Comparison of ENCODE assay signal across 10 cellular contexts in genomic region chr1:43932786-43933385, GRCh38. TPM values are rescaled to one million over a fixed set of nuclear protein-coding genes. Genes with fewer than 3 reads are reported as not detected.
DNase-seq lines count a peak whose midpoint lies in the region; ATAC-seq and TF ChIP-seq lines count a peak whose summit lies in the region.
"Had no signal": no experiment of that assay in that cellular context is flagged by ENCODE, and none has a peak within 500 bp of the region (broad histone marks: within the 10 kb centered on the region; RNA-seq: fewer than 3 reads in every experiment).

No MANE protein-coding gene starts in this region.

- H2AFZ ChIP-seq in SU-DHL-6 (ENCODE audit: low read depth, low read length, severe bottlenecking) (peak overlapping the region; percentile 24), Karpas-422 (ENCODE audit: low read length) (no peak overlapping the region)

- H3K27ac ChIP-seq in SU-DHL-6 (ENCODE audit: low read depth, low read length) (no peak overlapping the region), gastroesophageal sphincter (peak overlapping the region in 2 of 4 donors; percentile 39 to 61), stomach (peak overlapping the region in 3 of 5 donors; percentile 5 to 76 (median 47)), Karpas-422 (ENCODE audit: low read length) (no peak overlapping the region)

- H3K79me2 ChIP-seq in SU-DHL-6 (ENCODE audit: insufficient read depth, low read length), result no peaks in the 10 kb centered on the region
- H3K79me2 ChIP-seq in Karpas-422 (ENCODE audit: low read length), result no peaks in the 10 kb centered on the region

- no peak for TF ChIP-seq POLR2A in gastroesophageal sphincter (IDR thresholded peaks at IDR 0.05)
- TF ChIP-seq POLR2A in stomach (IDR thresholded peaks at IDR 0.05), result no peak

- no peak overlapping the region for H3K4me2 ChIP-seq in SU-DHL-6 (ENCODE audit: low read depth, low read length, poor library complexity, severe bottlenecking)
- no peak overlapping the region for H3K4me2 ChIP-seq in Karpas-422 (ENCODE audit: low read depth, low read length, poor library complexity, severe bottlenecking)

- DNase-seq in NCI-H1436 (lab: John Stamatoyannopoulos, UW) (peak; percentile 33), NCI-H1436 treated with DMSO at 0.1 percent for 48 hours (lab: John Stamatoyannopoulos, UW) (no peak), stomach (no peak), Karpas-422 (no peak), cortex of kidney (lab: John Stamatoyannopoulos, UW) (no peak)
- DNase-seq: CD8-positive, alpha-beta memory T cell; stimulated activated CD4-positive, alpha-beta T cell treated with anti-CD3 and anti-CD28 coated beads, Interleukin-1b, Interleukin-23, amount 100 ng/mL, for 48 hours had no signal

- peaks cover 0 to 43% (median 20%) of the 10 kb centered on the region in 3 donors for H3K4me1 ChIP-seq in gastroesophageal sphincter
- peaks cover 29 to 46% (median 40%) of the 10 kb centered on the region in 4 donors for H3K4me1 ChIP-seq in stomach
- H3K4me1 ChIP-seq in Karpas-422 (ENCODE audit: low read length), result peaks cover 29% of the 10 kb centered on the region

- H3K4me3 ChIP-seq in SU-DHL-6 (ENCODE audit: insufficient read depth, low read length, poor library complexity, severe bottlenecking) (no peak overlapping the region), gastroesophageal sphincter (peak overlapping the region; percentile 17 to 51), stomach (peak overlapping the region; percentile 33 to 52 (median 46)), Karpas-422 (ENCODE audit: low read length) (no peak overlapping the region)

- TF ChIP-seq CTCF in SU-DHL-6 (IDR thresholded peaks at IDR 0.05; ENCODE audit: insufficient read depth, low read length, poor library complexity, severe bottlenecking) (no peak), gastroesophageal sphincter (IDR thresholded peaks at IDR 0.05) (no peak), stomach (IDR thresholded peaks at IDR 0.05) (no peak)

- H3K9me2 ChIP-seq in SU-DHL-6 (replicated peaks; ENCODE audit: insufficient read depth, low read length) (no peaks in the 10 kb centered on the region), Karpas-422 (replicated peaks; ENCODE audit: insufficient read depth, low read length) (no peaks in the 10 kb centered on the region)

- H3F3A ChIP-seq in SU-DHL-6 (ENCODE audit: insufficient read depth), result no peaks in the 10 kb centered on the region

- H4K20me1 ChIP-seq in SU-DHL-6 (ENCODE audit: low read depth, low read length) (no peaks in the 10 kb centered on the region), Karpas-422 (ENCODE audit: insufficient read depth, low read depth, low read length) (no peaks in the 10 kb centered on the region)

- H3K36me3 ChIP-seq in SU-DHL-6 (ENCODE audit: low read length), result no peaks in the 10 kb centered on the region
- H3K36me3 ChIP-seq in gastroesophageal sphincter, result peaks cover 0 to 18% of the 10 kb centered on the region in 2 donors
- H3K36me3 ChIP-seq in stomach, result peaks cover 0 to 9% (median 4%) of the 10 kb centered on the region in 4 donors
- H3K36me3 ChIP-seq in Karpas-422 (ENCODE audit: insufficient read depth, low read length), result no peaks in the 10 kb centered on the region

- H3K9ac ChIP-seq in SU-DHL-6 (ENCODE audit: low read length) (no peak overlapping the region), Karpas-422 (ENCODE audit: low read length) (no peak overlapping the region)

- WGBS in gastroesophageal sphincter (ENCODE audit: low coverage in 1 of 2), 2 donors, result 37 to 67% methylated on average over 3 to 6 of the region's 8 CpGs
- 26 to 33% (median 28%) methylated on average over 8 of the region's 8 CpGs for WGBS in stomach, 5 donors

- ATAC-seq in gastroesophageal sphincter (no peak), GM19023 (IDR thresholded peaks at IDR 0.05; ENCODE audit: unreplicated experiment) (no peak)

- intact Hi-C loops in stomach (cut with DNase I; ENCODE audit: low total_unique reads), result loop anchor here (5.0 kb wide), 1 partner anchor 171 kb away; no protein-coding TSS in a partner anchor

- no peak for TF ChIP-seq EP300 in gastroesophageal sphincter (IDR thresholded peaks at IDR 0.05)
- TF ChIP-seq EP300 in stomach (IDR thresholded peaks at IDR 0.05), result no peak

- H3K9me3 ChIP-seq in SU-DHL-6 (ENCODE audit: insufficient read depth, low read length) (no peaks in the 10 kb centered on the region), gastroesophageal sphincter (no peaks in the 10 kb centered on the region), stomach (no peaks in the 10 kb centered on the region), Karpas-422 (ENCODE audit: low read length) (no peaks in the 10 kb centered on the region)

- H3K27me3 ChIP-seq in SU-DHL-6 (ENCODE audit: low read length) (no peaks in the 10 kb centered on the region), gastroesophageal sphincter (peaks cover 12% of the 10 kb centered on the region), stomach (peaks cover 0 to 26% (median 25%) of the 10 kb centered on the region in 3 donors), Karpas-422 (ENCODE audit: low read length) (no peaks in the 10 kb centered on the region)

RNA-seq across cellular contexts. Expression of gene ARTN, which starts 0.7 kb away (rescaled TPM):
- total RNA-seq in gastroesophageal sphincter (under 1 TPM in 2 of 4 donors, not detected in 2; 0.47 to 0.81 TPM), stomach (1 to 10 TPM in 2 of 5 donors, not detected in 3; 1.2 to 4.0 TPM)
- polyA plus RNA-seq in stomach, result 1 to 10 TPM in 1 of 3 donors, under 1 TPM in 1, not detected in 1; 0.44 to 4.8 TPM
- 1.0 TPM in 1 of 2 replicates, not detected in the other for total RNA-seq in Karpas-422 (2014; rRNA removed; shearing (Covaris generic); ENCODE audit: low replicate concordance)
- polyA plus RNA-seq: CD8-positive, alpha-beta memory T cell had no signal

RNA-seq across cellular contexts. Expression of gene IPO13, which starts 13.9 kb away (rescaled TPM):
- total RNA-seq in gastroesophageal sphincter (10 to 100 TPM; 21.8 to 44.5 (median 24.2) TPM), stomach (10 to 100 TPM in 3 of 5 donors, 1 to 10 TPM in 2; 6.2 to 54.5 (median 15.9) TPM)
- polyA plus RNA-seq in stomach, result 10 to 100 TPM; 14.2 to 26.5 (median 22.6) TPM
- total RNA-seq in Karpas-422 (2014; rRNA removed; shearing (Covaris generic); ENCODE audit: low replicate concordance), result 19.8 and 23.3 TPM in 2 replicates

RNA-seq across cellular contexts. Expression of gene DPH2, which starts 36.9 kb away (rescaled TPM):
- total RNA-seq in gastroesophageal sphincter (10 to 100 TPM; 23.5 to 41.9 (median 32.5) TPM), stomach (10 to 100 TPM in 4 of 5 donors, 1 to 10 TPM in 1; 6.4 to 93.2 (median 26.8) TPM)
- 10 to 100 TPM; 10.2 to 13.7 (median 11.6) TPM for polyA plus RNA-seq in stomach
- total RNA-seq in Karpas-422 (2014; rRNA removed; shearing (Covaris generic); ENCODE audit: low replicate concordance), result 42.2 and 44.4 TPM in 2 replicates

RNA-seq across cellular contexts. Expression of gene ATP6V0B, which starts 41.9 kb away (rescaled TPM):
- total RNA-seq in gastroesophageal sphincter (100 to 1,000 TPM in 1 of 4 donors, 10 to 100 TPM in 3; 67.9 to 107 (median 89.9) TPM), stomach (100 to 1,000 TPM in 1 of 5 donors, 10 to 100 TPM in 4; 32.1 to 142 (median 85.2) TPM)
- 100 to 1,000 TPM in 2 of 3 donors, 10 to 100 TPM in 1; 94.7 to 188 (median 162) TPM for polyA plus RNA-seq in stomach
- 386 and 447 TPM in 2 replicates for total RNA-seq in Karpas-422 (2014; rRNA removed; shearing (Covaris generic); ENCODE audit: low replicate concordance)

RNA-seq across cellular contexts. Expression of gene B4GALT2, which starts 46.1 kb away (rescaled TPM):
- total RNA-seq in gastroesophageal sphincter (100 to 1,000 TPM in 1 of 4 donors, 10 to 100 TPM in 3; 34.4 to 129 (median 37.6) TPM), stomach (10 to 100 TPM; 15.2 to 30.9 (median 23.8) TPM)
- 10 to 100 TPM; 19.9 to 37.4 (median 21.3) TPM for polyA plus RNA-seq in stomach
- total RNA-seq in Karpas-422 (2014; rRNA removed; shearing (Covaris generic); ENCODE audit: low replicate concordance), result 42.9 and 68.7 TPM in 2 replicates

Comparison
In these comparisons a context has a peak if more than half of its experiments do, and no peak if none do; other contexts are left out.
1. H3K27ac ChIP-seq: peak in stomach (3 of 5); none in SU-DHL-6 (single experiment) and Karpas-422 (single experiment).
2. H3K4me3 ChIP-seq: peak in gastroesophageal sphincter (2 of 2) and stomach (4 of 4); none in SU-DHL-6 (single experiment) and Karpas-422 (single experiment).